13 cellular contexts compared by ENCODE assay signal in genomic region chr12:75655233-75655879, GRCh38.
A peak's percentile ranks its signal among the peaks of the same experiment; 100 is the strongest.
DNase-seq lines count a peak whose midpoint lies in the region; ATAC-seq, FAIRE-seq and TF ChIP-seq lines count a peak whose summit lies in the region.
"Had no signal": no experiment of that assay in that cellular context is flagged by ENCODE, and none has a peak within 500 bp of the region (broad histone marks: within the 10 kb centered on the region; RNA-seq: fewer than 3 reads in every experiment).

No MANE protein-coding gene starts in this region.

- peak overlapping the region; percentile 36 for H3K27ac Mint-ChIP-seq in activated naive CD8-positive, alpha-beta T cell

- peaks cover 25% of the 10 kb centered on the region for H3K4me1 Mint-ChIP-seq in activated naive CD8-positive, alpha-beta T cell (ENCODE audit: low read depth)

- DNase-seq in GM12891 (ENCODE audit: insufficient read length, low spot score) (no peak), NCI-H69 (lab: John Stamatoyannopoulos, UW) (no peak), ureter (ENCODE audit: low spot score) (no peak), GM19239 (ENCODE audit: insufficient read length, low spot score) (no peak)
- DNase-seq: glutamatergic neuron, RPMI8226, upper lobe of left lung had no signal

- peak; percentile 9 for FAIRE-seq in GM12891 (lab: Jason Lieb, UNC)
- FAIRE-seq in GM19239 (lab: Jason Lieb, UNC), result no peak
- FAIRE-seq: H54, TTC549 had no signal

- ATAC-seq in GM21367 (IDR thresholded peaks at IDR 0.05; ENCODE audit: unreplicated experiment), result peak; percentile 48
- peak; percentile 81 for ATAC-seq in HG03097 (IDR thresholded peaks at IDR 0.05; ENCODE audit: low FRiP score, unreplicated experiment)
- ATAC-seq in GM18520 (IDR thresholded peaks at IDR 0.05; ENCODE audit: unreplicated experiment), result no peak

- H3K36me3 Mint-ChIP-seq in activated naive CD8-positive, alpha-beta T cell, result peaks cover 4% of the 10 kb centered on the region

- peaks cover 4% of the 10 kb centered on the region for H3K9me3 Mint-ChIP-seq in activated naive CD8-positive, alpha-beta T cell (ENCODE audit: low read depth)

- peak overlapping the region; percentile 3 for H3K4me3 Mint-ChIP-seq in activated naive CD8-positive, alpha-beta T cell

- no peak for TF ChIP-seq POLR2A in GM12891 (IDR thresholded peaks at IDR 0.05; ENCODE audit: low read depth, low read length)

- H3K27me3 Mint-ChIP-seq in activated naive CD8-positive, alpha-beta T cell, result peaks cover 4% of the 10 kb centered on the region

TF ChIP-seq in GM12891, 5 proteins besides CTCF, POLR2A, EP300 and RAD21:
- no peak for TF ChIP-seq TAF1 (IDR thresholded peaks at IDR 0.05; ENCODE audit: low read depth, low read length)
- no peak for TF ChIP-seq POU2F2 (IDR thresholded peaks at IDR 0.05; ENCODE audit: low read depth, low read length)
- no peak for TF ChIP-seq PAX5 (IDR thresholded peaks at IDR 0.05; ENCODE audit: insufficient read depth, low read length, severe bottlenecking)
- TF ChIP-seq SPI1 (IDR thresholded peaks at IDR 0.05; ENCODE audit: low read depth, low read length), result peak; percentile 52; the same call in 1 of the 2 replicates
TF ChIP-seq in GM12891: peak in this region for 1.
